ENCODE assay signal across 13 cellular contexts in genomic region chr4:78565971-78566372, GRCh38. TPM values are rescaled to one million over a fixed set of nuclear protein-coding genes. Genes with fewer than 3 reads are reported as not detected.
DNase-seq lines count a peak whose midpoint lies in the region; ATAC-seq and TF ChIP-seq lines count a peak whose summit lies in the region.
"Had no signal": no experiment of that assay in that cellular context is flagged by ENCODE, and none has a peak within 500 bp of the region (broad histone marks: within the 10 kb centered on the region; RNA-seq: fewer than 3 reads in every experiment).

No MANE protein-coding gene starts in this region.

- H2BK12ac ChIP-seq in mesenchymal stem cell (ENCODE audit: low read length in 2 of 2) = peak overlapping the region in 1 of 2 experiments; percentile 60

- TF ChIP-seq CTCF in IMR-90 (conservative IDR thresholded peaks at IDR 0.05; ENCODE audit: low read depth, low read length) = no peak

- TF ChIP-seq POLR2A in IMR-90 (IDR thresholded peaks at IDR 0.05; ENCODE audit: low read depth, low read length) = no peak

- H3K9me3 ChIP-seq in IMR-90 (ENCODE audit: control insufficient read depth, insufficient read depth, low read length) (no peaks in the 10 kb centered on the region), mesenchymal stem cell (ENCODE audit: control insufficient read depth, low read length) (no peaks in the 10 kb centered on the region)

- H2AFZ ChIP-seq in IMR-90 (replicated peaks; ENCODE audit: low read length, poor library complexity) = peak overlapping the region; percentile 68
- no peak overlapping the region for H2AFZ ChIP-seq in mesenchymal stem cell (ENCODE audit: low read depth, low read length)

- peak overlapping the region; percentile 2; the same call in 1 of the 2 replicates for H4K5ac ChIP-seq in IMR-90 (ENCODE audit: low read depth, low read length)

- no peaks in the 10 kb centered on the region for H3K36me3 ChIP-seq in IMR-90 (ENCODE audit: control insufficient read depth, insufficient read depth, low read length)
- no peaks in the 10 kb centered on the region for H3K36me3 ChIP-seq in mesenchymal stem cell (ENCODE audit: control insufficient read depth in 1 of 2, insufficient read depth in 2 of 2, low read depth in 1 of 2, low read length in 2 of 2)

- H3K27ac ChIP-seq in IMR-90 (ENCODE audit: insufficient read depth, low read length) = 0 out of 2 replicates have a peak overlapping the region, but pooled peaks have one; percentile 2
- H3K27ac ChIP-seq in mesenchymal stem cell (ENCODE audit: low read length, poor library complexity, severe bottlenecking) = no peak overlapping the region
- H3K27ac ChIP-seq: C4-2B had no signal

- H3K14ac ChIP-seq in IMR-90 (replicated peaks; ENCODE audit: low read depth, low read length) (0 out of 2 replicates have a peak overlapping the region, but pooled peaks have one; percentile 50), mesenchymal stem cell (ENCODE audit: low read length in 2 of 2) (no peak overlapping the region)

- H2BK5ac ChIP-seq in IMR-90 (ENCODE audit: low read depth, low read length, poor library complexity, severe bottlenecking) (peak overlapping the region; percentile 50), mesenchymal stem cell (ENCODE audit: low read depth, low read length, poor library complexity, severe bottlenecking) (no peak overlapping the region)

- H2AK5ac ChIP-seq in IMR-90 (ENCODE audit: low read depth, low read length) = peak overlapping the region; percentile 98; the same call in 1 of the 2 replicates
- H2AK5ac ChIP-seq in mesenchymal stem cell (ENCODE audit: low read length, severe bottlenecking) = no peak overlapping the region

- H3K4ac ChIP-seq in IMR-90 (ENCODE audit: low read depth, low read length) (peak overlapping the region; percentile 95), mesenchymal stem cell (ENCODE audit: low read depth in 1 of 2, low read length in 2 of 2) (peak overlapping the region in 1 of 2 experiments; percentile 49)

- TF ChIP-seq RAD21 in IMR-90 (IDR thresholded peaks at IDR 0.05; ENCODE audit: low read length) = no peak

- H2BK15ac ChIP-seq in IMR-90 (ENCODE audit: low read depth, low read length) = peak overlapping the region; percentile 75; the same call in 2 of the 3 replicates
- H2BK15ac ChIP-seq in mesenchymal stem cell (ENCODE audit: low read depth, poor library complexity, severe bottlenecking) = no peak overlapping the region

- no TSS peak for BruUV-seq in IMR-90 (replicated peaks; lab: Mats Ljungman, UMichigan)

- peak overlapping the region in 1 of 2 experiments; percentile 67; a peak in 2 of 4 replicates for H4K8ac ChIP-seq in IMR-90 (ENCODE audit: low read depth in 2 of 2, low read length in 2 of 2)
- no peak overlapping the region for H4K8ac ChIP-seq in mesenchymal stem cell (ENCODE audit: low read length)

- ATAC-seq in IMR-90 (ENCODE audit: low read depth) (peak; percentile 27), GM18870 (IDR thresholded peaks at IDR 0.05; ENCODE audit: unreplicated experiment) (no peak), GM19324 (IDR thresholded peaks at IDR 0.05; ENCODE audit: low FRiP score, unreplicated experiment) (no peak)

- H3K9ac ChIP-seq in IMR-90 (ENCODE audit: low read depth, low read length) = no peak overlapping the region
- H3K9ac ChIP-seq in mesenchymal stem cell (ENCODE audit: low read length) = no peak overlapping the region

- H3K4me1 ChIP-seq in IMR-90 (ENCODE audit: control insufficient read depth, insufficient read depth, low read length) = peaks cover 22% of the 10 kb centered on the region
- H3K4me1 ChIP-seq in mesenchymal stem cell (ENCODE audit: control insufficient read depth, insufficient read depth, low read depth, low read length) = peaks cover 10% of the 10 kb centered on the region

- intact Hi-C loops in IMR-90 (cut with micrococcal nuclease) = loop anchor here (5.0 kb wide), 1 partner anchor 81 kb away; no protein-coding TSS in a partner anchor

- H3K4me2 ChIP-seq in IMR-90 (ENCODE audit: low read depth, low read length) = peak overlapping the region; percentile 18; the same call in 1 of the 2 replicates
- no peak overlapping the region for H3K4me2 ChIP-seq in mesenchymal stem cell (ENCODE audit: low read length, poor library complexity, severe bottlenecking)

- POLR2A ChIA-PET in IMR-90 (lab: Charles Lee; ENCODE audit: unreplicated experiment) = no interaction called here

- peak overlapping the region; percentile 90 for H2BK20ac ChIP-seq in IMR-90 (ENCODE audit: low read depth, low read length)

- H3K18ac ChIP-seq in IMR-90 (ENCODE audit: low read depth, low read length) (peak overlapping the region; percentile 72), mesenchymal stem cell (ENCODE audit: low read depth in 1 of 2, low read length in 2 of 2) (no peak overlapping the region)

- H2AK9ac ChIP-seq in IMR-90 (replicated peaks; ENCODE audit: low read depth, low read length, poor library complexity) = no peak overlapping the region

- H3K27me3 ChIP-seq in IMR-90 (ENCODE audit: control insufficient read depth, insufficient read depth, low read length) = no peaks in the 10 kb centered on the region
- H3K27me3 ChIP-seq in mesenchymal stem cell (ENCODE audit: control insufficient read depth in 1 of 2, insufficient read depth in 1 of 2, low read length in 2 of 2) = no peaks in the 10 kb centered on the region

- no CpG with 5 or more reads among the region's 2 CpGs for WGBS in IMR-90 (ENCODE audit: extremely low coverage in 2 of 2, insufficient read length in 1 of 2), 2 experiments
- WGBS in mesenchymal stem cell = 83% methylated on average over 2 of the region's 2 CpGs

- H3K56ac ChIP-seq in IMR-90 (ENCODE audit: extremely low read depth, insufficient read depth, low read length) = no peak overlapping the region; the same call in 1 of the 2 replicates

- H4K91ac ChIP-seq in IMR-90 (ENCODE audit: insufficient read depth, low read depth, low read length) = peak overlapping the region; percentile 74; the same call in 1 of the 2 replicates
- no peak overlapping the region for H4K91ac ChIP-seq in mesenchymal stem cell (ENCODE audit: low read length)

- no peaks in the 10 kb centered on the region for H4K20me1 ChIP-seq in IMR-90 (ENCODE audit: insufficient read depth, low read length)

- H2BK120ac ChIP-seq in IMR-90 (ENCODE audit: low read depth, low read length) (peak overlapping the region; percentile 96), mesenchymal stem cell (ENCODE audit: low read depth, low read length) (no peak overlapping the region)

- in situ Hi-C loops in IMR-90 (cut with MboI; ENCODE audit: low sequenced_read_pairs) = no loop called here

- DNase-seq in AG08395 (ENCODE audit: low spot score) = peak; percentile 83
- peak; percentile 55 for DNase-seq in IMR-90
- peak; percentile 73 for DNase-seq in dedifferentiated amniotic fluid mesenchymal stem cell (ENCODE audit: extremely low spot score)
- peak; percentile 40 for DNase-seq in mesenchymal stem cell
- no peak for DNase-seq in activated CD4-positive, alpha-beta T cell treated with anti-CD3 and anti-CD28 coated beads, Interleukin-2, amount 50 U/mL, for 48 hours
- DNase-seq in NCI-H1436 treated with DMSO at 0.1 percent for 48 hours (lab: John Stamatoyannopoulos, UW) = no peak
- DNase-seq: activated CD4-positive, CD25-positive, alpha-beta regulatory T cell; activated naive CD4-positive, alpha-beta T cell treated with anti-CD3 and anti-CD28 coated beads for 36 hours; effector memory CD4-positive, alpha-beta T cell; NCI-H1092 treated with DMSO at 0.1 percent for 48 hours had no signal

- H3K4me3 ChIP-seq in IMR-90 (ENCODE audit: insufficient read depth, low read depth, low read length) = no peak overlapping the region
- H3K4me3 ChIP-seq in mesenchymal stem cell (ENCODE audit: insufficient read depth in 1 of 2, low read depth in 1 of 2, low read length in 2 of 2) = no peak overlapping the region

- peaks cover 15% of the 10 kb centered on the region for H3K9me1 ChIP-seq in IMR-90 (ENCODE audit: insufficient read depth, low read length)

- peaks cover 0 to 6% of the 10 kb centered on the region in 2 experiments; a peak in 1 of 4 replicates for H3K79me1 ChIP-seq in IMR-90 (ENCODE audit: low read depth in 1 of 2, low read length in 2 of 2)
- H3K79me1 ChIP-seq in mesenchymal stem cell (replicated peaks; ENCODE audit: low read length, poor library complexity, severe bottlenecking) = peaks cover 2% of the 10 kb centered on the region

- CTCF ChIA-PET in IMR-90 (lab: Yijun Ruan, JAX) = interaction anchor here (0.6 kb wide), 1 partner anchor 25 kb away, joined by 3 read pairs; no protein-coding TSS in a partner anchor

- H3K23ac ChIP-seq in IMR-90 (ENCODE audit: low read depth, low read length) = peak overlapping the region; percentile 92
- no peak overlapping the region for H3K23ac ChIP-seq in mesenchymal stem cell (ENCODE audit: low read length in 2 of 2)

- dilution Hi-C loops in IMR-90 (cut with HindIII; ENCODE audit: low sequenced_read_pairs, unreplicated experiment) = no loop called here

TF ChIP-seq in IMR-90, 13 proteins besides CTCF, POLR2A, EP300 and RAD21:
- TF ChIP-seq CEBPB (IDR thresholded peaks at IDR 0.05; ENCODE audit: low read depth, low read length) (peak; percentile 94), BHLHE40 (IDR thresholded peaks at IDR 0.05; ENCODE audit: low read depth, low read length) (no peak)

RNA-seq across cellular contexts. Expression of gene ANXA3, which starts 14.4 kb away (rescaled TPM):
- total RNA-seq in IMR-90 (2012; rRNA removed) = 5.0 and 5.3 TPM in 2 replicates
- 4.2 and 4.8 TPM in 2 replicates for polyA plus RNA-seq in IMR-90 (2012; rRNA removed)
- polyA plus RNA-seq in IMR-90 (2012; cell fraction: cytosol; rRNA removed) = 1.7 and 6.2 TPM in 2 replicates
- 1.5 and 9.7 TPM in 2 replicates for polyA plus RNA-seq in IMR-90 (2012; cell fraction: nucleus; rRNA removed; ENCODE audit: low replicate concordance)
- polyA plus RNA-seq in mesenchymal stem cell (2013, experiment 1 of 2) = 9.2 TPM
- 9.7 TPM for polyA plus RNA-seq in mesenchymal stem cell (2013, experiment 2 of 2)

Comparison
In these comparisons a context has a peak if more than half of its experiments do, and no peak if none do; other contexts are left out.
1. DNase-seq: peak in AG08395 (single experiment), IMR-90 (single experiment), dedifferentiated amniotic fluid mesenchymal stem cell (single experiment) and mesenchymal stem cell (single experiment); none in activated CD4-positive, alpha-beta T cell treated with anti-CD3 and anti-CD28 coated beads, Interleukin-2, amount 50 U/mL, for 48 hours (0 of 2) and NCI-H1436 treated with DMSO at 0.1 percent for 48 hours (single experiment).